In the genomic region with DNA sequence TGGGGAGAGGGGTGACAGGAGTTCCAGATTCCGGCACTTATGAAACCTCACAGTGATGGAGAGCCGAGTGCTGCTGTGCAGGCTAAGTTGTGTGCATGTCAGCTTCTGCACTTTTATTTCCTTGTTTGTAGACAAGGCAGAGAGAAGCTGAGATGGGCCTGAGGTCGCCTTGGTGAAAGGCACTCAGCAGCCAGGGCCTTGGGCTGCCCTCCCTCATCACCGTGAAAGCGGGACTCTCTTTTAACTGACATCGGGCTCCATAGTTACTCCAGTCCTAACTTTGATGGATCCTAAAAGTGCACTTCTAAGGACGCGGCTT, we compare ENCODE assay signal across 14 cellular contexts. TPM values are rescaled to one million over a fixed set of nuclear protein-coding genes. Genes with fewer than 3 reads are reported as not detected.
DNase-seq lines count a peak whose midpoint lies in the region; ATAC-seq and TF ChIP-seq lines count a peak whose summit lies in the region.
"Had no signal": no experiment of that assay in that cellular context is flagged by ENCODE, and none has a peak within 500 bp of the region (broad histone marks: within the 10 kb centered on the region; RNA-seq: fewer than 3 reads in every experiment).

No MANE protein-coding gene starts in this region.

- H3K4me3 Mint-ChIP-seq in neural crest cell, result no peak overlapping the region
- H3K4me3 Mint-ChIP-seq: activated naive CD8-positive, alpha-beta T cell treated with anti-CD3 and anti-CD28 coated beads, Interleukin-2, amount 10 ng/mL, durations not matched to agents 7 days and 5 days had no signal

- WGBS in adrenal gland, 4 donors, result 74 to 80% (median 77%) methylated on average over 7 to 8 of the region's 8 CpGs

- no peak for DNase-seq in neural crest cell (ENCODE audit: low read depth, low spot score)
- DNase-seq in adrenal gland, result no peak
- no peak for DNase-seq in NCI-H2107 treated with DMSO at 0.1 percent for 48 hours (lab: John Stamatoyannopoulos, UW; ENCODE audit: unreplicated experiment)
- DNase-seq in activated CD4-positive, alpha-beta T cell treated with anti-CD3 and anti-CD28 coated beads for 1 hour, result no peak
- no peak for DNase-seq in T1000 (lab: John Stamatoyannopoulos, UW)
- DNase-seq: activated naive CD8-positive, alpha-beta T cell treated with anti-CD3 and anti-CD28 coated beads, Interleukin-2, amount 10 ng/mL, durations not matched to agents 7 days and 5 days; AML-193; occipital lobe; PC-9 had no signal

- H3K27me3 Mint-ChIP-seq in neural crest cell (ENCODE audit: low read depth), result no peaks in the 10 kb centered on the region
- H3K27me3 Mint-ChIP-seq: activated naive CD8-positive, alpha-beta T cell treated with anti-CD3 and anti-CD28 coated beads, Interleukin-2, amount 10 ng/mL, durations not matched to agents 7 days and 5 days had no signal

- ATAC-seq in GM18867 (IDR thresholded peaks at IDR 0.05; ENCODE audit: unreplicated experiment), result peak; percentile 6

- H3K4me1 Mint-ChIP-seq in neural crest cell, result peaks cover 8% of the 10 kb centered on the region

- TF ChIP-seq CTCF in neural crest cell (conservative IDR thresholded peaks at IDR 0.05) (no peak), adrenal gland (IDR thresholded peaks at IDR 0.05) (no peak)

- H3K9ac ChIP-seq in BLaER1 treated with 17β-estradiol and CSF1 and Interleukin-3, amounts not matched to agents 10 nM and 100 nM, result peak overlapping the region in 10 of 11 experiments; percentile 16 to 60 (median 39); a peak in 15 of 22 replicates

- peaks cover 8 to 49% (median 21%) of the 10 kb centered on the region in 11 experiments; a peak in 19 of 22 replicates for H3K36me3 ChIP-seq in BLaER1 treated with 17β-estradiol and CSF1 and Interleukin-3, amounts not matched to agents 10 nM and 100 nM
- no peaks in the 10 kb centered on the region for H3K36me3 ChIP-seq in adrenal gland (replicated peaks in 1 of 2)

- H4K20me1 ChIP-seq in BLaER1 treated with 17β-estradiol and CSF1 and Interleukin-3, amounts not matched to agents 10 nM and 100 nM, result peaks cover 96 to 98% (median 97%) of the 10 kb centered on the region in 11 experiments

- no peak for TF ChIP-seq POLR2A in adrenal gland (IDR thresholded peaks at IDR 0.05)

- H3K4me2 ChIP-seq in BLaER1 treated with 17β-estradiol and CSF1 and Interleukin-3, amounts not matched to agents 10 nM and 100 nM, result peak overlapping the region; percentile 90 to 99 (median 97)
- H3K4me2 ChIP-seq: PC-9 had no signal

- peaks cover 96 to 98% (median 97%) of the 10 kb centered on the region in 10 experiments for H3K4me1 ChIP-seq in BLaER1 treated with 17β-estradiol and CSF1 and Interleukin-3, amounts not matched to agents 10 nM and 100 nM
- peaks cover 7 to 91% of the 10 kb centered on the region in 2 donors for H3K4me1 ChIP-seq in adrenal gland (replicated peaks in 1 of 2)

- peak overlapping the region; percentile 35 for H3K27ac Mint-ChIP-seq in neural crest cell (ENCODE audit: unreplicated experiment)
- H3K27ac Mint-ChIP-seq: activated naive CD8-positive, alpha-beta T cell treated with anti-CD3 and anti-CD28 coated beads, Interleukin-2, amount 10 ng/mL, durations not matched to agents 7 days and 5 days had no signal

- H3K4me3 ChIP-seq in BLaER1 treated with 17β-estradiol and CSF1 and Interleukin-3, amounts not matched to agents 10 nM and 100 nM, result peak overlapping the region; percentile 0 to 52 (median 30); a peak in 11 of 20 replicates
- no peak overlapping the region for H3K4me3 ChIP-seq in adrenal gland
- H3K4me3 ChIP-seq: PC-9 had no signal

- no peaks in the 10 kb centered on the region for H3K27me3 ChIP-seq in BLaER1 treated with 17β-estradiol and CSF1 and Interleukin-3, amounts not matched to agents 10 nM and 100 nM
- no peaks in the 10 kb centered on the region for H3K27me3 ChIP-seq in adrenal gland

- intact Hi-C loops in adrenal gland (cut with DNase I), result no loop called here

- H3K9me3 Mint-ChIP-seq in neural crest cell, result no peaks in the 10 kb centered on the region
- H3K9me3 Mint-ChIP-seq: activated naive CD8-positive, alpha-beta T cell treated with anti-CD3 and anti-CD28 coated beads, Interleukin-2, amount 10 ng/mL, durations not matched to agents 7 days and 5 days had no signal

- no peaks in the 10 kb centered on the region for H3K36me3 Mint-ChIP-seq in neural crest cell (ENCODE audit: low read depth)

- peaks cover 0 to 17% (median 11%) of the 10 kb centered on the region in 11 experiments; a peak in 11 of 22 replicates for H3K9me3 ChIP-seq in BLaER1 treated with 17β-estradiol and CSF1 and Interleukin-3, amounts not matched to agents 10 nM and 100 nM (replicated peaks in 1 of 11)
- no peaks in the 10 kb centered on the region for H3K9me3 ChIP-seq in adrenal gland (replicated peaks in 1 of 3)

- H3K27ac ChIP-seq in BLaER1 treated with 17β-estradiol and CSF1 and Interleukin-3, amounts not matched to agents 10 nM and 100 nM, result peak overlapping the region in 9 of 11 experiments; percentile 2 to 66 (median 32); a peak in 12 of 22 replicates
- H3K27ac ChIP-seq in angular gyrus (ENCODE audit: low read depth, low read length) (peak overlapping the region; percentile 64), adrenal gland (peak overlapping the region in 1 of 5 donors; percentile 99)
- H3K27ac ChIP-seq: PC-9 had no signal

RNA-seq across cellular contexts. Expression of gene CD81, which starts 7.6 kb away (rescaled TPM):
- total RNA-seq in neural crest cell, result 211 and 225 TPM in 2 replicates
- 100 to 1,000 TPM; 193 to 444 (median 330) TPM for total RNA-seq in adrenal gland
- polyA plus RNA-seq in adrenal gland, result 100 to 1,000 TPM; 147 to 360 (median 190) TPM

RNA-seq across cellular contexts. Expression of gene TSSC4, which starts 15.9 kb away (rescaled TPM):
- total RNA-seq in neural crest cell, result 48.8 and 60.1 TPM in 2 replicates
- total RNA-seq in adrenal gland, result 10 to 100 TPM; 28.7 to 53.6 (median 35.2) TPM
- 10 to 100 TPM in 2 of 3 donors, 1 to 10 TPM in 1; 3.4 to 94.6 (median 69.6) TPM for polyA plus RNA-seq in adrenal gland

RNA-seq across cellular contexts. Expression of gene TRPM5, which starts 59.6 kb away (rescaled TPM):
- total RNA-seq in neural crest cell (0.09 TPM in 2 replicates), adrenal gland (1 to 10 TPM in 3 of 8 donors, under 1 TPM in 5; 0.32 to 2.4 (median 0.83) TPM)
- 1 to 10 TPM in 2 of 3 donors, not detected in 1; 3.0 to 7.4 TPM for polyA plus RNA-seq in adrenal gland
- total RNA-seq: activated naive CD8-positive, alpha-beta T cell treated with anti-CD3 and anti-CD28 coated beads, Interleukin-2, amount 10 ng/mL, durations not matched to agents 7 days and 5 days; dermis microvascular lymphatic vessel endothelial cell; frontal cortex; occipital lobe; PC-9 had no signal

Comparison
In these comparisons a context has a peak if more than half of its experiments do, and no peak if none do; other contexts are left out.
1. H3K4me3 ChIP-seq: peak in BLaER1 treated with 17β-estradiol and CSF1 and Interleukin-3, amounts not matched to agents 10 nM and 100 nM (10 of 10); none in adrenal gland (0 of 4).